ENCODE assay signal across 14 cellular contexts in genomic region chr5:124698774-124699173, GRCh38. TPM values are rescaled to one million over a fixed set of nuclear protein-coding genes. Genes with fewer than 3 reads are reported as not detected.
A peak's percentile ranks its signal among the peaks of the same experiment; 100 is the strongest.
DNase-seq lines count a peak whose midpoint lies in the region; ATAC-seq and TF ChIP-seq lines count a peak whose summit lies in the region.
"Had no signal": no experiment of that assay in that cellular context is flagged by ENCODE, and none has a peak within 500 bp of the region (broad histone marks: within the 10 kb centered on the region; RNA-seq: fewer than 3 reads in every experiment).

No MANE protein-coding gene starts in this region.

- H3K9me3 Mint-ChIP-seq in Caco-2 (ENCODE audit: unreplicated experiment) = no peaks in the 10 kb centered on the region
- H3K9me3 Mint-ChIP-seq: activated T-helper 1 cell treated with anti-CD3 and anti-CD28 coated beads, Interleukin-12 subunit alpha, Interleukin-12 subunit beta, Interleukin-2, Interleukin-4 antibody, amounts not matched to agents 30 ng/mL and 10 ng/mL and 1 ng/mL, durations not matched to agents 14 hours and 24 hours and 36 hours had no signal

- H3K9me3 ChIP-seq in Caco-2 = no peaks in the 10 kb centered on the region

- POLR2A ChIA-PET in Caco-2 (lab: Charles Lee) = no interaction called here

- H3K27ac Mint-ChIP-seq in Caco-2 (ENCODE audit: unreplicated experiment) = peak overlapping the region; percentile 29
- H3K27ac Mint-ChIP-seq: activated T-helper 1 cell treated with anti-CD3 and anti-CD28 coated beads, Interleukin-12 subunit alpha, Interleukin-12 subunit beta, Interleukin-2, Interleukin-4 antibody, amounts not matched to agents 30 ng/mL and 10 ng/mL and 1 ng/mL, durations not matched to agents 14 hours and 24 hours and 36 hours had no signal

- peaks cover 44% of the 10 kb centered on the region for H3K4me1 Mint-ChIP-seq in Caco-2 (ENCODE audit: low read depth, unreplicated experiment)

- CTCF ChIA-PET in Caco-2 (lab: Charles Lee) = no interaction called here

- no TSS peak for BruUV-seq in Caco-2 (replicated peaks; lab: Mats Ljungman, UMichigan)

- no peaks in the 10 kb centered on the region for H3K36me3 ChIP-seq in Caco-2 (ENCODE audit: control insufficient read depth, insufficient read depth, low read length)

- H3K36me3 Mint-ChIP-seq in Caco-2 (ENCODE audit: insufficient read depth, unreplicated experiment) = peaks cover 19% of the 10 kb centered on the region

- no peak for DNase-seq in Caco-2
- peak; percentile 25 for DNase-seq in astrocyte of the hippocampus (ENCODE audit: low read depth, low spot score)
- peak; percentile 29 for DNase-seq in hepatic stellate cell (ENCODE audit: low spot score)
- DNase-seq in sciatic nerve (ENCODE audit: low spot score) = no peak
- DNase-seq in cerebellar cortex (ENCODE audit: low spot score) = no peak
- DNase-seq: dermis blood vessel endothelial cell, GOT3, NCI-H2171, occipital lobe, WERI-Rb-1 had no signal

- no peak overlapping the region for H3K4me3 ChIP-seq in Caco-2 (ENCODE audit: low read depth, low read length)

- ATAC-seq in sciatic nerve (peak; percentile 72), HG02840 (IDR thresholded peaks at IDR 0.05; ENCODE audit: low FRiP score, unreplicated experiment) (no peak), esophagus mucosa (no peak), GM18519 (IDR thresholded peaks at IDR 0.05; ENCODE audit: low FRiP score, unreplicated experiment) (no peak)

- H3K27me3 ChIP-seq in Caco-2 (replicated peaks; ENCODE audit: control insufficient read depth, insufficient read depth, low read length) = no peaks in the 10 kb centered on the region

- peaks cover 59% of the 10 kb centered on the region for H3K4me1 ChIP-seq in Caco-2

- intact Hi-C loops in Caco-2 (cut with micrococcal nuclease; ENCODE audit: unreplicated experiment) = no loop called here
- intact Hi-C loops in sciatic nerve (cut with DNase I) = no loop called here

- no peak overlapping the region for H3K4me3 Mint-ChIP-seq in Caco-2 (ENCODE audit: unreplicated experiment)
- H3K4me3 Mint-ChIP-seq: activated T-helper 1 cell treated with anti-CD3 and anti-CD28 coated beads, Interleukin-12 subunit alpha, Interleukin-12 subunit beta, Interleukin-2, Interleukin-4 antibody, amounts not matched to agents 30 ng/mL and 10 ng/mL and 1 ng/mL, durations not matched to agents 14 hours and 24 hours and 36 hours had no signal

- TF ChIP-seq CTCF in Caco-2 (IDR thresholded peaks at IDR 0.05; ENCODE audit: insufficient read depth in 1 of 2, low read depth in 1 of 2, low read length in 1 of 2, severe bottlenecking in 1 of 2, unreplicated experiment in 1 of 2) = no peak

- H3K27me3 Mint-ChIP-seq in Caco-2 (ENCODE audit: insufficient read depth, unreplicated experiment) = no peaks in the 10 kb centered on the region

RNA-seq across cellular contexts. Expression of gene ZNF608, which starts 47.7 kb away (rescaled TPM):
- 17.5 and 24.0 TPM in 2 replicates for total RNA-seq in Caco-2 (2022)
- 32.9 TPM for total RNA-seq in sciatic nerve
- 6.7 TPM for total RNA-seq in esophagus mucosa
- total RNA-seq: activated T-helper 1 cell treated with anti-CD3 and anti-CD28 coated beads, Interleukin-12 subunit alpha, Interleukin-12 subunit beta, Interleukin-2, Interleukin-4 antibody, amounts not matched to agents 30 ng/mL and 10 ng/mL and 1 ng/mL, durations not matched to agents 14 hours and 24 hours and 36 hours had no signal

Comparison
In these comparisons a context has a peak if more than half of its experiments do, and no peak if none do; other contexts are left out.
1. DNase-seq: peak in astrocyte of the hippocampus (single experiment) and hepatic stellate cell (single experiment); none in Caco-2 (0 of 2), sciatic nerve (single experiment) and cerebellar cortex (single experiment).